ENCODE assay signal across 23 cellular contexts in genomic region chr9:32930486-32930885, GRCh38.
"Had no signal": no experiment of that assay in that cellular context is flagged by ENCODE, and none has a peak within 500 bp of the region (broad histone marks: within the 10 kb centered on the region; RNA-seq: fewer than 3 reads in every experiment).

No MANE protein-coding gene starts in this region.

- H3K27me3 ChIP-seq: stomach, suprapubic skin, testis, thyroid gland, tibial artery, tibial nerve, transverse colon, upper lobe of left lung, upper lobe of right lung, uterus, vagina had no signal

- H3K36me3 ChIP-seq: stomach, suprapubic skin, thoracic aorta, thyroid gland, tibial artery, tibial nerve, transverse colon, upper lobe of left lung, upper lobe of right lung, uterus, vagina had no signal

- H3K27ac ChIP-seq: stomach, suprapubic skin, testis, thoracic aorta, thyroid gland, tibial artery, tibial nerve, transverse colon, upper lobe of left lung, upper lobe of right lung, uterus, vagina had no signal

- DNase-seq: stimulated activated CD4-positive, alpha-beta T cell treated with anti-CD3 and anti-CD28 coated beads, Interleukin-2, amount 100 ng/mL, for 48 hours; stimulated activated CD4-positive, alpha-beta T cell treated with anti-CD3 and anti-CD28 coated beads, Interleukin-4, amount 100 ng/mL, for 1 hour; stimulated activated CD4-positive, alpha-beta T cell treated with anti-CD3 and anti-CD28 coated beads, Interleukin-4, amount 100 ng/mL, for 24 hours; stimulated activated CD4-positive, alpha-beta T cell treated with anti-CD3 and anti-CD28 coated beads, Interleukin-4, amount 100 ng/mL, for 4 hours; stimulated activated CD8-positive, alpha-beta memory T cell treated with anti-CD3 and anti-CD28 coated beads, Interleukin-4, amount 100 ng/mL, for 48 hours; stimulated activated naive B cell treated with anti-CD40 and anti-IgM and Interleukin-4, amounts not matched to agents 10 μg/mL and 1 μg/mL and 100 μg/mL, for 72 hours; stimulated activated naive CD4-positive, alpha-beta T cell; stimulated activated naive CD4-positive, alpha-beta T cell treated with Interleukin-2 at 50 U/mL for 16 hours; stimulated activated naive CD8-positive, alpha-beta T cell treated with anti-CD3 and anti-CD28 coated beads, Interleukin-15, amount 100 ng/mL, for 72 hours; stimulated activated naive CD8-positive, alpha-beta T cell treated with anti-CD3 and anti-CD28 coated beads, Interleukin-15, Interleukin-2, amounts not matched to agents 100 U/mL and 50 U/mL, for 24 hours; stomach; substantia nigra; testis; thyroid gland; tibial artery; transverse colon; upper lobe of left lung; upper lobe of right lung; uterus had no signal

- H3K9me3 ChIP-seq: stomach, suprapubic skin, testis, thoracic aorta, thyroid gland, tibial artery, tibial nerve, transverse colon, upper lobe of left lung, upper lobe of right lung, uterus, vagina had no signal

- H3K4me3 ChIP-seq: stomach, suprapubic skin, testis, thoracic aorta, thyroid gland, tibial artery, tibial nerve, transverse colon, upper lobe of left lung, upper lobe of right lung, uterus, vagina had no signal

- H3K4me1 ChIP-seq: stomach, testis, thyroid gland, tibial artery, tibial nerve, uterus had no signal
